Comparison of ENCODE assay signal across 8 cellular contexts in genomic region chr13:91348906-91349435, GRCh38. TPM values are rescaled to one million over a fixed set of nuclear protein-coding genes. Genes with fewer than 3 reads are reported as not detected.
DNase-seq lines count a peak whose midpoint lies in the region; ATAC-seq and TF ChIP-seq lines count a peak whose summit lies in the region.

No MANE protein-coding gene starts in this region.

- peaks cover 6% of the 10 kb centered on the region for H3K36me3 Mint-ChIP-seq in chondrocyte (ENCODE audit: low read depth)

- peak overlapping the region; percentile 95 for H3K4me3 Mint-ChIP-seq in chondrocyte (ENCODE audit: unreplicated experiment)

- TF ChIP-seq CTCF in AG09319 (IDR thresholded peaks at IDR 0.05; ENCODE audit: low read depth, low read length) (peak; percentile 81), chondrocyte (IDR thresholded peaks at IDR 0.05) (peak; percentile 83)

- H3K27me3 Mint-ChIP-seq in chondrocyte (ENCODE audit: low read depth): peaks cover 4% of the 10 kb centered on the region

- H3K4me1 Mint-ChIP-seq in chondrocyte (ENCODE audit: low read depth): peaks cover 53% of the 10 kb centered on the region

- peak overlapping the region; percentile 93 for H3K27ac Mint-ChIP-seq in chondrocyte (ENCODE audit: unreplicated experiment)

- H3K27me3 ChIP-seq in layer of hippocampus (ENCODE audit: control insufficient read depth, insufficient read depth, low read length): no peaks in the 10 kb centered on the region

- ATAC-seq in GM19023 (IDR thresholded peaks at IDR 0.05; ENCODE audit: unreplicated experiment): peak; percentile 54
- peak; percentile 50 for ATAC-seq in HG03280 (IDR thresholded peaks at IDR 0.05; ENCODE audit: unreplicated experiment)

- no peaks in the 10 kb centered on the region for H3K9me3 Mint-ChIP-seq in chondrocyte (ENCODE audit: low read depth)

- DNase-seq in AG09319 (ENCODE audit: extremely low read depth, low read depth) (peak; percentile 60), NCI-H226 (peak; percentile 78), chondrocyte (ENCODE audit: low spot score) (peak; percentile 96)
- DNase-seq in activated CD4-positive, alpha-beta T cell treated with anti-CD3 and anti-CD28 coated beads for 24 hours (ENCODE audit: low read depth in 2 of 2): peak; percentile 87 to 93
- DNase-seq in stimulated activated CD4-positive, alpha-beta T cell treated with anti-CD3 and anti-CD28 coated beads, Interleukin-1b, Interleukin-23, amount 100 ng/mL, for 1 hour (ENCODE audit: low read depth in 2 of 2): peak; percentile 82 to 93

- peak overlapping the region; percentile 94 for H3K27ac ChIP-seq in layer of hippocampus (ENCODE audit: low read depth, low read length)

RNA-seq across cellular contexts. Expression of gene MIR17HG, which starts 1.5 kb away (rescaled TPM):
- total RNA-seq in chondrocyte: 0.74 to 2.4 TPM (median 0.82 TPM) in 3 replicates

RNA-seq across cellular contexts. Expression of gene GPC5, which starts 49.5 kb away (rescaled TPM):
- total RNA-seq in chondrocyte: 0.90 to 6.7 TPM (median 0.99 TPM) in 3 replicates

Comparison
In these comparisons a context has a peak if more than half of its experiments do, and no peak if none do; other contexts are left out.
1. Peak in every context shown above with its lines: DNase-seq, ATAC-seq and H3K27ac ChIP-seq.